ENCODE assay signal across 8 cellular contexts in genomic region chr10:132538790-132539421, GRCh38. TPM values are rescaled to one million over a fixed set of nuclear protein-coding genes. Genes with fewer than 3 reads are reported as not detected.
A peak's percentile ranks its signal among the peaks of the same experiment; 100 is the strongest.
DNase-seq lines count a peak whose midpoint lies in the region; ATAC-seq, FAIRE-seq and TF ChIP-seq lines count a peak whose summit lies in the region.

No MANE protein-coding gene starts in this region.

- H3K27me3 Mint-ChIP-seq in activated T-cell treated with anti-CD3 and anti-CD28 coated beads, Interleukin-2, amount 50 U/mL, for 24 hours: peaks cover 3% of the 10 kb centered on the region

- peaks cover 11 to 36% of the 10 kb centered on the region in 2 experiments; a peak in 3 of 5 replicates for H3K4me1 ChIP-seq in K562 (replicated peaks in 1 of 2; ENCODE audit: control insufficient read depth in 2 of 2, insufficient read depth in 2 of 2, low read length in 2 of 2)
- peaks cover 4 to 35% of the 10 kb centered on the region in 2 donors for H3K4me1 ChIP-seq in lung (ENCODE audit: control insufficient read depth in 2 of 2, insufficient read depth in 2 of 2, low read length in 2 of 2)
- H3K4me1 ChIP-seq in upper lobe of left lung: peaks cover 53 to 69% (median 61%) of the 10 kb centered on the region in 4 donors

- in situ Hi-C loops in K562 (cut with MboI): no loop called here

- BruUV-seq in K562 (replicated peaks; lab: Mats Ljungman, UMichigan): TSS peak; percentile 50

- H3K27me3 ChIP-seq in K562 (ENCODE audit: control insufficient read depth in 2 of 2, insufficient read depth in 2 of 2, low read length in 2 of 2): no peaks in the 10 kb centered on the region
- no peaks in the 10 kb centered on the region for H3K27me3 ChIP-seq in lung (ENCODE audit: control insufficient read depth, insufficient read depth)
- H3K27me3 ChIP-seq in upper lobe of left lung: no peaks in the 10 kb centered on the region

- no peak for TF ChIP-seq CTCF in K562 (IDR thresholded peaks at IDR 0.05 in 2 of 3, conservative IDR thresholded peaks at IDR 0.05 in 1 of 3; ENCODE audit: insufficient read depth in 2 of 3, low read depth in 1 of 3, low read length in 3 of 3)
- TF ChIP-seq CTCF in lung (IDR thresholded peaks at IDR 0.05; ENCODE audit: control extremely low read depth, extremely low read depth): no peak
- TF ChIP-seq CTCF in upper lobe of left lung (IDR thresholded peaks at IDR 0.05): no peak

- peaks cover 63% of the 10 kb centered on the region for H3K4me1 Mint-ChIP-seq in activated T-cell treated with anti-CD3 and anti-CD28 coated beads, Interleukin-2, amount 50 U/mL, for 24 hours (ENCODE audit: low read depth)

- TF ChIP-seq EP300 in K562 (IDR thresholded peaks at IDR 0.05; ENCODE audit: low read length) (no peak), upper lobe of left lung (IDR thresholded peaks at IDR 0.05) (no peak)

- H3K27ac ChIP-seq in K562 (ENCODE audit: extremely low read depth, low read depth, low read length): no peak overlapping the region
- peak overlapping the region; percentile 75 to 82 for H3K27ac ChIP-seq in lung (ENCODE audit: low read depth in 1 of 2, low read length in 1 of 2)
- H3K27ac ChIP-seq in upper lobe of left lung: peak overlapping the region; percentile 76 to 93 (median 88)

- intact Hi-C loops in K562 (cut with micrococcal nuclease): loop anchor here (10.0 kb wide), 1 partner anchor 96 kb away; no protein-coding TSS in a partner anchor

- peak overlapping the region; percentile 86 for H3K27ac Mint-ChIP-seq in activated T-cell treated with anti-CD3 and anti-CD28 coated beads, Interleukin-2, amount 50 U/mL, for 24 hours

- DNase-seq in activated T-cell treated with anti-CD3 and anti-CD28 coated beads, Interleukin-2, amount 50 U/mL, for 24 hours: no peak
- DNase-seq in activated T-cell treated with anti-CD3 and anti-CD28 coated beads, Interleukin-2, amount 50 U/mL, for 48 hours: no peak
- DNase-seq in K562 (ENCODE audit: extremely low read depth in 1 of 4, low spot score in 3 of 4): no peak
- no peak for DNase-seq in lung (ENCODE audit: low spot score)
- DNase-seq in upper lobe of left lung: no peak
- no peak for DNase-seq in nucleus accumbens (lab: John Stamatoyannopoulos, UW)
- no peak for DNase-seq in stimulated activated naive CD4-positive, alpha-beta T cell treated with Interleukin-2 at 50 U/mL for 16 hours (lab: John Stamatoyannopoulos, UW)

- TF ChIP-seq POLR2A in K562 (conservative IDR thresholded peaks at IDR 0.05) (no peak), upper lobe of left lung (IDR thresholded peaks at IDR 0.05) (no peak)

- no peaks in the 10 kb centered on the region for H3K9me3 Mint-ChIP-seq in activated T-cell treated with anti-CD3 and anti-CD28 coated beads, Interleukin-2, amount 50 U/mL, for 24 hours

- H3K4me2 ChIP-seq in K562 (ENCODE audit: insufficient read depth, low read length): peak overlapping the region; percentile 60

- H3K9me3 ChIP-seq in K562 (replicated peaks; ENCODE audit: control insufficient read depth, insufficient read depth, low read depth, low read length) (no peaks in the 10 kb centered on the region), lung (ENCODE audit: control insufficient read depth in 2 of 2, insufficient read depth in 1 of 2, low read length in 1 of 2) (no peaks in the 10 kb centered on the region), upper lobe of left lung (no peaks in the 10 kb centered on the region)

- ATAC-seq in K562 (no peak), lung (ENCODE audit: insufficient read depth, low FRiP score) (no peak), upper lobe of left lung (ENCODE audit: low FRiP score in 2 of 2) (no peak), GM18517 (IDR thresholded peaks at IDR 0.05; ENCODE audit: unreplicated experiment) (no peak)

- POLR2A ChIA-PET in K562 (lab: Yijun Ruan, JAX): interaction anchor here (0.6 to 2.3 kb wide), 4 partner anchors 10 to 30 kb away, joined by 3 to 9 read pairs (median 4); no protein-coding TSS in a partner anchor

- FAIRE-seq in K562 (lab: Jason Lieb, UNC): no peak

- no peaks in the 10 kb centered on the region for H3K36me3 ChIP-seq in K562 (ENCODE audit: control insufficient read depth, insufficient read depth, low read length)
- peaks cover 0 to 4% of the 10 kb centered on the region in 2 donors for H3K36me3 ChIP-seq in lung (ENCODE audit: control insufficient read depth in 2 of 2, insufficient read depth in 2 of 2, low read length in 2 of 2)
- no peaks in the 10 kb centered on the region for H3K36me3 ChIP-seq in upper lobe of left lung

- 88% methylated on average over 1 of the region's 2 CpGs for WGBS in K562 (ENCODE audit: insufficient coverage, low coverage, missing lambda C conversion rate)
- WGBS in lung, 2 donors: 27 to 32% methylated on average over 2 of the region's 2 CpGs
- WGBS in upper lobe of left lung, 2 donors: 33 to 40% methylated on average over 2 of the region's 2 CpGs

- H3K79me2 ChIP-seq in K562 (ENCODE audit: control insufficient read depth, insufficient read depth, low read length): peaks cover 14% of the 10 kb centered on the region

- peak overlapping the region; percentile 59 to 89; a peak in 2 of 4 replicates for H3K9ac ChIP-seq in K562 (ENCODE audit: insufficient read depth in 1 of 2, low read depth in 2 of 2, low read length in 2 of 2)

- H4K20me1 ChIP-seq in K562 (replicated peaks; ENCODE audit: control insufficient read depth, insufficient read depth, low read length): no peaks in the 10 kb centered on the region; the same call in 1 of the 2 replicates

- CTCF ChIA-PET in K562 (lab: Yijun Ruan, JAX; ENCODE audit: low intra/inter-chr PET ratio): no interaction called here

- H3K4me3 Mint-ChIP-seq in activated T-cell treated with anti-CD3 and anti-CD28 coated beads, Interleukin-2, amount 50 U/mL, for 24 hours: peak overlapping the region; percentile 88

- no peak overlapping the region for H2AFZ ChIP-seq in K562 (ENCODE audit: low read depth, low read length)

- TF ChIP-seq RAD21 in K562 (CRISPR knock-in tag; conservative IDR thresholded peaks at IDR 0.05 in 1 of 2, IDR thresholded peaks at IDR 0.05 in 1 of 2): no peak

- H3K9me1 ChIP-seq in K562 (ENCODE audit: control insufficient read depth, insufficient read depth, low read length): no peaks in the 10 kb centered on the region

- H3K4me3 ChIP-seq in K562 (no peak overlapping the region), lung (peak overlapping the region; percentile 61), upper lobe of left lung (peak overlapping the region; percentile 67 to 71 (median 68))

- H3K36me3 Mint-ChIP-seq in activated T-cell treated with anti-CD3 and anti-CD28 coated beads, Interleukin-2, amount 50 U/mL, for 24 hours (ENCODE audit: low read depth): peaks cover 8% of the 10 kb centered on the region

TF ChIP-seq in K562, 482 proteins besides CTCF, POLR2A, EP300 and RAD21 (continues in another document):
- 0 out of 2 replicates have a peak, but pooled peaks have one; percentile 10 for TF ChIP-seq RBFOX2 (IDR thresholded peaks at IDR 0.05; ENCODE audit: low read depth, low read length)
- TF ChIP-seq, protein P1, sequence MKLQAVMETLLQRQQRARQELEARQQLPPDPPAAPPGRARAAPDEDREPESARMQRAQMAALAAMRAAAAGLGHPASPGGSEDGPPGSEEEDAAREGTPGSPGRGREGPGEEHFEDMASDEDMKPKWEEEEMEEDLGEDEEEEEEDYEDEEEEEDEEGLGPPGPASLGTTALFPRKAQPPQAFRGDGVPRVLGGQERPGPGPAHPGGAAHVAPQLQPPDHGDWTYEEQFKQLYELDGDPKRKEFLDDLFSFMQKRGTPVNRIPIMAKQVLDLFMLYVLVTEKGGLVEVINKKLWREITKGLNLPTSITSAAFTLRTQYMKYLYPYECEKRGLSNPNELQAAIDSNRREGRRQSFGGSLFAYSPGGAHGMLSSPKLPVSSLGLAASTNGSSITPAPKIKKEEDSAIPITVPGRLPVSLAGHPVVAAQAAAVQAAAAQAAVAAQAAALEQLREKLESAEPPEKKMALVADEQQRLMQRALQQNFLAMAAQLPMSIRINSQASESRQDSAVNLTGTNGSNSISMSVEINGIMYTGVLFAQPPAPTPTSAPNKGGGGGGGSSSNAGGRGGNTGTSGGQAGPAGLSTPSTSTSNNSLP (IDR thresholded peaks at IDR 0.05; ENCODE audit: borderline replicate concordance, low read depth, low read length): no peak
- no peak for TF ChIP-seq MEIS2 (IDR thresholded peaks at IDR 0.05; ENCODE audit: partially characterized antibody)
- no peak for TF ChIP-seq OTX1 (CRISPR knock-in tag; IDR thresholded peaks at IDR 0.05)
- no peak for TF ChIP-seq BCL6 (CRISPR knock-in tag; IDR thresholded peaks at IDR 0.05)
- no peak for TF ChIP-seq ZNF232 (CRISPR knock-in tag; IDR thresholded peaks at IDR 0.05)
- TF ChIP-seq ZNF551 (CRISPR knock-in tag; IDR thresholded peaks at IDR 0.05): no peak

RNA-seq across cellular contexts. Expression of gene INPP5A, which starts 1.3 kb away (rescaled TPM):
- total RNA-seq in K562 (2011; cell fraction: chromatin; rRNA removed; ENCODE audit: low replicate concordance): 19.4 and 30.3 TPM in 2 replicates
- total RNA-seq in K562 (2011; cell fraction: nucleolus; rRNA removed): 11.8 and 18.4 TPM in 2 replicates
- 9.5 and 13.8 TPM in 2 replicates for total RNA-seq in K562 (2011; cell fraction: nucleoplasm; rRNA removed)
- 8.8 TPM in 2 replicates for total RNA-seq in K562 (2014; rRNA removed)
- total RNA-seq in K562 (2014; rRNA removed; fragmentation: Illumina TruSeq; extraction: Trizol): 8.6 and 9.4 TPM in 2 replicates
- total RNA-seq in K562 (2015; rRNA removed; fragmentation: Illumina TruSeq; extraction: Trizol): 9.0 TPM in 2 replicates
- total RNA-seq in K562 (2021): 10.1 and 11.6 TPM in 2 replicates
- polyA plus RNA-seq in K562 (2011; rRNA removed): 7.2 and 8.4 TPM in 2 replicates
- 6.2 and 7.7 TPM in 2 replicates for polyA plus RNA-seq in K562 (2011; cell fraction: cytosol; rRNA removed)
- 8.2 and 10.5 TPM in 2 replicates for polyA plus RNA-seq in K562 (2011; cell fraction: nucleus; rRNA removed)
- polyA plus RNA-seq in K562 (2012): 8.3 and 11.6 TPM in 2 replicates
- 6.5 and 7.7 TPM in 2 replicates for polyA plus RNA-seq in K562 (2014; fragmentation: Illumina TruSeq; extraction: Trizol)
- 1 to 10 TPM in 1 of 2 experiments, under 1 TPM in 1; 0.66 to 1.1 TPM for polyA plus RNA-seq in K562 (2014; fragmentation: Nextera tagmentation; extraction: Ambion mirVana)
- polyA plus RNA-seq in K562 (2014; rRNA removed): 6.9 and 7.5 TPM in 2 replicates
- 11.0 and 11.2 TPM in 2 replicates for polyA minus RNA-seq in K562 (2011; rRNA and poly(A)+ RNA removed)
- 7.9 and 8.2 TPM in 2 replicates for polyA minus RNA-seq in K562 (2011; cell fraction: cytosol; rRNA and poly(A)+ RNA removed)
- 11.3 and 16.6 TPM in 2 replicates for polyA minus RNA-seq in K562 (2011; cell fraction: nucleus; rRNA and poly(A)+ RNA removed)
- total RNA-seq in lung: 10 to 100 TPM; 37.0 to 39.9 TPM
- polyA plus RNA-seq in lung: 10 to 100 TPM; 12.4 to 19.3 TPM
- 10 to 100 TPM; 28.6 to 81.7 (median 44.8) TPM for total RNA-seq in upper lobe of left lung
